In the genomic region with DNA sequence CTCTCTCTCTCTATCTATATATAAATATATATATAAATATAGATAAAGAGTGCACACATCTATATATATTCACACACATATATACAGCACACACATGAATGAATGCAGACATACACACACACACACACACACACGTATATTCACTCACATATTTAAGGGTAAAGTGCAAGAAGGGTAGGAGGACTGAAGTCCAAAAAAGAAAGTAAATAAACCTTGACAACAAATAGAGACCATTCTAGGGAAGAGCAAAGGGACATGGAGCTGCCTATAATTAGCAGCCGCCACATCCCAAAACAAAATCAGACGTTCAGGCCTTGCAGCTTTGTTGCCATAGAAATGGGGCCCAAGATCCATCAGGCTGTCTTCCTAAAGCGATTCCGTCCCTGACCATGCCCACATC, we compare ENCODE assay signal across 23 cellular contexts.
"Had no signal": no experiment of that assay in that cellular context is flagged by ENCODE, and none has a peak within 500 bp of the region (broad histone marks: within the 10 kb centered on the region; RNA-seq: fewer than 3 reads in every experiment).

No MANE protein-coding gene starts in this region.

- H3K9me3 Mint-ChIP-seq: activated B cell treated with CpG ODN at 0.5 μM for 24 hours; activated CD4-positive, alpha-beta T cell treated with anti-CD3 and anti-CD28 coated beads, Interleukin-2, amount 10 ng/mL, durations not matched to agents 7 days and 5 days had no signal

- H3K36me3 ChIP-seq: breast epithelium, MG63 had no signal

- H3K27ac Mint-ChIP-seq: activated B cell treated with CpG ODN at 0.5 μM for 24 hours; activated CD4-positive, alpha-beta T cell treated with anti-CD3 and anti-CD28 coated beads, Interleukin-2, amount 10 ng/mL, durations not matched to agents 7 days and 5 days; activated CD8-positive, alpha-beta T cell treated with anti-CD3 and anti-CD28 coated beads for 36 hours; activated naive CD4-positive, alpha-beta T cell treated with anti-CD3 and anti-CD28 coated beads, Interleukin-2, amount 10 ng/mL, durations not matched to agents 7 days and 5 days; activated naive CD8-positive, alpha-beta T cell treated with anti-CD3 and anti-CD28 coated beads for 36 hours; activated T-cell treated with anti-CD3 and anti-CD28 coated beads, Interleukin-2, amount 50 U/mL, for 72 hours; activated T-helper 2 cell treated with anti-CD3 and anti-CD28 coated beads, Interferon-gamma antibody, Interleukin-2, Interleukin-4, amounts not matched to agents 10 μg/mL and 5 μg/mL and 100 μg/mL, durations not matched to agents 14 hours and 24 hours and 36 hours had no signal

- ATAC-seq: activated CD8-positive, alpha-beta T cell treated with anti-CD3 and anti-CD28 coated beads for 36 hours; activated T-cell treated with anti-CD3 and anti-CD28 coated beads, Interleukin-2, amount 50 U/mL, for 72 hours had no signal

- H3K4me3 Mint-ChIP-seq: activated B cell treated with CpG ODN at 0.5 μM for 24 hours; activated CD4-positive, alpha-beta T cell treated with anti-CD3 and anti-CD28 coated beads, Interleukin-2, amount 10 ng/mL, durations not matched to agents 7 days and 5 days; activated CD8-positive, alpha-beta T cell treated with anti-CD3 and anti-CD28 coated beads for 36 hours; activated naive CD4-positive, alpha-beta T cell treated with anti-CD3 and anti-CD28 coated beads, Interleukin-2, amount 10 ng/mL, durations not matched to agents 7 days and 5 days; activated naive CD8-positive, alpha-beta T cell treated with anti-CD3 and anti-CD28 coated beads for 36 hours; activated T-cell treated with anti-CD3 and anti-CD28 coated beads, Interleukin-2, amount 50 U/mL, for 72 hours had no signal

- H3K4me3 ChIP-seq: breast epithelium, MG63 had no signal

- H3K27ac ChIP-seq: breast epithelium had no signal

- H3K4me1 Mint-ChIP-seq: activated B cell treated with CpG ODN at 0.5 μM for 24 hours; activated CD4-positive, alpha-beta T cell treated with anti-CD3 and anti-CD28 coated beads, Interleukin-2, amount 10 ng/mL, durations not matched to agents 7 days and 5 days; activated naive CD4-positive, alpha-beta T cell treated with anti-CD3 and anti-CD28 coated beads, Interleukin-2, amount 10 ng/mL, durations not matched to agents 7 days and 5 days; activated naive CD8-positive, alpha-beta T cell treated with anti-CD3 and anti-CD28 coated beads for 36 hours had no signal

- H3K36me3 Mint-ChIP-seq: activated naive CD4-positive, alpha-beta T cell treated with anti-CD3 and anti-CD28 coated beads, Interleukin-2, amount 10 ng/mL, durations not matched to agents 7 days and 5 days; activated naive CD8-positive, alpha-beta T cell treated with anti-CD3 and anti-CD28 coated beads for 36 hours had no signal

- H3K27me3 Mint-ChIP-seq: activated B cell treated with CpG ODN at 0.5 μM for 24 hours; activated CD4-positive, alpha-beta T cell treated with anti-CD3 and anti-CD28 coated beads, Interleukin-2, amount 10 ng/mL, durations not matched to agents 7 days and 5 days; activated CD8-positive, alpha-beta T cell treated with anti-CD3 and anti-CD28 coated beads for 36 hours; activated naive CD4-positive, alpha-beta T cell treated with anti-CD3 and anti-CD28 coated beads, Interleukin-2, amount 10 ng/mL, durations not matched to agents 7 days and 5 days; activated naive CD8-positive, alpha-beta T cell treated with anti-CD3 and anti-CD28 coated beads for 36 hours had no signal

- H3K27me3 ChIP-seq: breast epithelium, MG63 had no signal

- H3K9me3 ChIP-seq: MG63 had no signal

- DNase-seq: activated B cell treated with CpG ODN at 0.5 μM for 24 hours; activated CD4-positive, alpha-beta T cell treated with anti-CD3 and anti-CD28 coated beads, Interleukin-2, amount 10 ng/mL, durations not matched to agents 7 days and 5 days; activated CD8-positive, alpha-beta memory T cell treated with anti-CD3 and anti-CD28 coated beads, Interleukin-2, amount 50 U/mL, for 4 hours; activated CD8-positive, alpha-beta T cell treated with anti-CD3 and anti-CD28 coated beads for 36 hours; activated gamma-delta T cell treated with Interleukin-2 at 50 U/mL for 16 hours; activated naive CD4-positive, alpha-beta T cell treated with anti-CD3 and anti-CD28 coated beads, Interleukin-2, amount 10 ng/mL, durations not matched to agents 7 days and 5 days; activated naive CD8-positive, alpha-beta T cell treated with anti-CD3 and anti-CD28 coated beads for 36 hours; activated T-cell treated with anti-CD3 and anti-CD28 coated beads, Interleukin-2, amount 50 U/mL, for 72 hours; anterior cingulate cortex; central memory CD4-positive, alpha-beta T cell; MG63; NCI-H1105; NCI-H1436; NCI-H1694 treated with DMSO at 0.1 percent for 48 hours; NCI-H2029 treated with DMSO at 0.1 percent for 48 hours; NCI-H345; NCI-H510A; NCI-H526 treated with DMSO at 0.1 percent for 48 hours; SIG-M5; T-helper 2 cell; T1000 had no signal

- H3K4me1 ChIP-seq: breast epithelium had no signal
